Comparison of ENCODE assay signal across 28 cellular contexts in genomic region chr16:27775254-27775653, GRCh38.
"Had no signal": no experiment of that assay in that cellular context is flagged by ENCODE, and none has a peak within 500 bp of the region (broad histone marks: within the 10 kb centered on the region; RNA-seq: fewer than 3 reads in every experiment).

No MANE protein-coding gene starts in this region.

- H3K4me3 ChIP-seq: cardiac muscle cell, Peyer's patch had no signal

- H3K27ac ChIP-seq: cardiac muscle cell, Peyer's patch had no signal

- H3K4me1 ChIP-seq: Peyer's patch had no signal

- H3K9me3 ChIP-seq: Peyer's patch had no signal

- H3K4me1 Mint-ChIP-seq: activated CD4-positive, alpha-beta T cell treated with anti-CD3 and anti-CD28 coated beads, Interleukin-2, amount 10 ng/mL, durations not matched to agents 24 days and 14 days; activated naive CD8-positive, alpha-beta T cell treated with anti-CD3 and anti-CD28 coated beads for 36 hours; activated T-helper 17 cell treated with anti-CD3 and anti-CD28 coated beads, Interleukin-2, amount 50 U/mL, for 72 hours; IgD-negative memory B cell had no signal

- H3K4me3 Mint-ChIP-seq: activated CD4-positive, alpha-beta T cell treated with anti-CD3 and anti-CD28 coated beads, Interleukin-2, amount 10 ng/mL, durations not matched to agents 24 days and 14 days; activated CD8-positive, alpha-beta T cell treated with anti-CD3 and anti-CD28 coated beads for 36 hours; activated naive CD8-positive, alpha-beta T cell treated with anti-CD3 and anti-CD28 coated beads for 36 hours; activated T-cell treated with anti-CD3 and anti-CD28 coated beads, Interleukin-2, amount 50 U/mL, for 72 hours; activated T-helper 17 cell treated with anti-CD3 and anti-CD28 coated beads, Interleukin-2, amount 50 U/mL, for 72 hours; T-helper 2 cell treated with Interferon-gamma antibody and Interleukin-4, amounts not matched to agents 5 μg/mL and 100 μg/mL, for 36 hours had no signal

- H3K27ac Mint-ChIP-seq: activated CD4-positive, alpha-beta T cell treated with anti-CD3 and anti-CD28 coated beads, Interleukin-2, amount 10 ng/mL, durations not matched to agents 24 days and 14 days; activated CD8-positive, alpha-beta T cell treated with anti-CD3 and anti-CD28 coated beads for 36 hours; activated naive CD8-positive, alpha-beta T cell treated with anti-CD3 and anti-CD28 coated beads for 36 hours; activated T-cell treated with anti-CD3 and anti-CD28 coated beads, Interleukin-2, amount 50 U/mL, for 72 hours; activated T-helper 17 cell treated with anti-CD3 and anti-CD28 coated beads, Interleukin-2, amount 50 U/mL, for 72 hours; IgD-negative memory B cell; T-helper 2 cell treated with Interferon-gamma antibody and Interleukin-4, amounts not matched to agents 5 μg/mL and 100 μg/mL, for 36 hours had no signal

- ATAC-seq: activated CD8-positive, alpha-beta T cell treated with anti-CD3 and anti-CD28 coated beads for 36 hours; activated T-cell treated with anti-CD3 and anti-CD28 coated beads, Interleukin-2, amount 50 U/mL, for 72 hours; activated T-helper 17 cell treated with anti-CD3 and anti-CD28 coated beads, Interleukin-2, amount 50 U/mL, for 72 hours; PC-3 had no signal

- H3K36me3 Mint-ChIP-seq: IgD-negative memory B cell had no signal

- H3K36me3 ChIP-seq: cardiac muscle cell had no signal

- H3K27me3 ChIP-seq: cardiac muscle cell, Peyer's patch had no signal

- DNase-seq: activated CD4-positive, alpha-beta T cell treated with anti-CD3 and anti-CD28 coated beads, Interleukin-2, amount 10 ng/mL, durations not matched to agents 24 days and 14 days; activated CD4-positive, alpha-beta T cell treated with anti-CD3 and anti-CD28 coated beads, Interleukin-2, amount 50 U/mL, for 4 hours; activated CD8-positive, alpha-beta T cell treated with anti-CD3 and anti-CD28 coated beads for 36 hours; activated effector memory CD4-positive, alpha-beta T cell treated with anti-CD3 and anti-CD28 coated beads, Interleukin-2, amount 50 U/mL, for 16 hours; activated naive CD4-positive, alpha-beta T cell; activated naive CD4-positive, alpha-beta T cell treated with anti-CD3 and anti-CD28 coated beads, Interleukin-2, amount 50 U/mL, for 16 hours; activated naive CD8-positive, alpha-beta T cell treated with anti-CD3 and anti-CD28 coated beads for 36 hours; activated T-cell treated with anti-CD3 and anti-CD28 coated beads, Interleukin-2, amount 50 U/mL, for 1 hour; activated T-cell treated with anti-CD3 and anti-CD28 coated beads, Interleukin-2, amount 50 U/mL, for 72 hours; amniotic stem cell; Karpas-422; KBM-7; NCI-H1105; NCI-H1436; NCI-H1694; NCI-H1930; NCI-H2081 treated with DMSO at 0.1 percent for 48 hours; NCI-H226; NCI-H524 treated with DMSO at 0.1 percent for 48 hours; NK-92 treated with Interleukin-12 subunit alpha and Interleukin-12 subunit beta, amount 100 ng/mL, for 24 hours; PC-3; RPMI8226; SW 1271 had no signal

- H3K27me3 Mint-ChIP-seq: activated CD4-positive, alpha-beta T cell treated with anti-CD3 and anti-CD28 coated beads, Interleukin-2, amount 10 ng/mL, durations not matched to agents 24 days and 14 days; activated CD8-positive, alpha-beta T cell treated with anti-CD3 and anti-CD28 coated beads for 36 hours; activated naive CD8-positive, alpha-beta T cell treated with anti-CD3 and anti-CD28 coated beads for 36 hours; activated T-helper 17 cell treated with anti-CD3 and anti-CD28 coated beads, Interleukin-2, amount 50 U/mL, for 72 hours; IgD-negative memory B cell had no signal
